In the genomic region with DNA sequence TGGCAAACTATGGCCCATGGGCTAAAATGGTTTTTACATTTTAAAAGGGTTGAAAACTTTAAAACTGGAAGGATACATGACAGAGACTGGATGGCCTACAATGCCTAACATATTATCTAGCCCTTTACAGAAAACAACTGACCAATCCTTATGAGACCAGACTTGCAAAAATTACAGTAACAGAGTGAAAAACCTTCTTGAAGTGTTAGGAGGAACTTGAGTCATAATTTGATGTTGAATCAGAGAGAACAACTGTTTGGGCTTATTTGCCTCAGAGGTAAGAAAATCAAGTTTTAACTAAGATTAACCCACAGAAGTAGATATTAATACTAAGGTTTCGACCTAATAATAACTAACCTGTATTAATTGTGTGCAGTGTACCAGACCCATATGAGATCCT, we compare ENCODE assay signal across 14 cellular contexts. TPM values are rescaled to one million over a fixed set of nuclear protein-coding genes. Genes with fewer than 3 reads are reported as not detected.
DNase-seq lines count a peak whose midpoint lies in the region; ATAC-seq and TF ChIP-seq lines count a peak whose summit lies in the region.
"Had no signal": no experiment of that assay in that cellular context is flagged by ENCODE, and none has a peak within 500 bp of the region (broad histone marks: within the 10 kb centered on the region; RNA-seq: fewer than 3 reads in every experiment).

No MANE protein-coding gene starts in this region.

- H3K4me1 Mint-ChIP-seq in activated naive CD4-positive, alpha-beta T cell treated with anti-CD3 and anti-CD28 coated beads for 36 hours (ENCODE audit: low read depth) = peaks cover 18% of the 10 kb centered on the region
- H3K4me1 Mint-ChIP-seq in activated T-helper 17 cell treated with anti-CD3 and anti-CD28 coated beads, Interleukin-2, amount 50 U/mL, for 72 hours = peaks cover 11% of the 10 kb centered on the region
- H3K4me1 Mint-ChIP-seq: H9 had no signal

- H3K4me3 ChIP-seq in brain microvascular endothelial cell (ENCODE audit: low read depth, low read length) = no peak overlapping the region
- H3K4me3 ChIP-seq: GM12878 had no signal

- H3K36me3 Mint-ChIP-seq in activated naive CD4-positive, alpha-beta T cell treated with anti-CD3 and anti-CD28 coated beads for 36 hours (ENCODE audit: low read depth) = peaks cover 64% of the 10 kb centered on the region
- H3K36me3 Mint-ChIP-seq in activated T-helper 17 cell treated with anti-CD3 and anti-CD28 coated beads, Interleukin-2, amount 50 U/mL, for 72 hours (ENCODE audit: low read depth) = peaks cover 97% of the 10 kb centered on the region

- H3K27ac ChIP-seq in brain microvascular endothelial cell (no peak overlapping the region), caudate nucleus (ENCODE audit: low read depth, low read length) (no peak overlapping the region)
- H3K27ac ChIP-seq: 22Rv1 had no signal

- no peaks in the 10 kb centered on the region for H3K27me3 Mint-ChIP-seq in activated naive CD4-positive, alpha-beta T cell treated with anti-CD3 and anti-CD28 coated beads for 36 hours (ENCODE audit: low read depth)
- no peaks in the 10 kb centered on the region for H3K27me3 Mint-ChIP-seq in activated T-helper 17 cell treated with anti-CD3 and anti-CD28 coated beads, Interleukin-2, amount 50 U/mL, for 72 hours

- intact Hi-C loops in activated naive CD4-positive, alpha-beta T cell treated with anti-CD3 and anti-CD28 coated beads for 36 hours (cut with micrococcal nuclease) = no loop called here

- peaks cover 15% of the 10 kb centered on the region for H3K9me3 Mint-ChIP-seq in activated naive CD4-positive, alpha-beta T cell treated with anti-CD3 and anti-CD28 coated beads for 36 hours
- no peaks in the 10 kb centered on the region for H3K9me3 Mint-ChIP-seq in activated T-helper 17 cell treated with anti-CD3 and anti-CD28 coated beads, Interleukin-2, amount 50 U/mL, for 72 hours
- H3K9me3 Mint-ChIP-seq: H9 had no signal

- no peak overlapping the region for H3K4me3 Mint-ChIP-seq in activated naive CD4-positive, alpha-beta T cell treated with anti-CD3 and anti-CD28 coated beads for 36 hours
- H3K4me3 Mint-ChIP-seq in activated T-helper 17 cell treated with anti-CD3 and anti-CD28 coated beads, Interleukin-2, amount 50 U/mL, for 72 hours = no peak overlapping the region
- H3K4me3 Mint-ChIP-seq: H9 had no signal

- no peak for TF ChIP-seq CTCF in brain microvascular endothelial cell (IDR thresholded peaks at IDR 0.05; ENCODE audit: low read depth, low read length, missing control alignments)

- CTCF ChIA-PET in activated naive CD4-positive, alpha-beta T cell treated with anti-CD3 and anti-CD28 coated beads for 36 hours (lab: Charles Lee) = no interaction called here

- DNase-seq in activated CD4-positive, CD25-positive, alpha-beta regulatory T cell (lab: John Stamatoyannopoulos, UW) = no peak
- DNase-seq in activated naive CD4-positive, alpha-beta T cell treated with anti-CD3 and anti-CD28 coated beads for 36 hours = no peak
- DNase-seq in activated naive CD4-positive, alpha-beta T cell treated with Interleukin-2 at 50 U/mL for 16 hours = no peak
- DNase-seq in brain microvascular endothelial cell = no peak
- DNase-seq in DMS 273 treated with DMSO at 0.1 percent for 48 hours (lab: John Stamatoyannopoulos, UW) = no peak
- DNase-seq in caudate nucleus (lab: John Stamatoyannopoulos, UW) = no peak
- DNase-seq: DMS79, GOT3, H9 had no signal

- peak overlapping the region; percentile 65 for H3K27ac Mint-ChIP-seq in activated naive CD4-positive, alpha-beta T cell treated with anti-CD3 and anti-CD28 coated beads for 36 hours
- H3K27ac Mint-ChIP-seq in activated T-helper 17 cell treated with anti-CD3 and anti-CD28 coated beads, Interleukin-2, amount 50 U/mL, for 72 hours = peak overlapping the region; percentile 18
- H3K27ac Mint-ChIP-seq: H9 had no signal

- H3K27me3 ChIP-seq in brain microvascular endothelial cell (replicated peaks) = no peaks in the 10 kb centered on the region

- H3K36me3 ChIP-seq in brain microvascular endothelial cell (replicated peaks) = no peaks in the 10 kb centered on the region

- ATAC-seq in activated CD4-positive, CD25-positive, alpha-beta regulatory T cell treated with anti-CD3 and anti-CD28 coated beads, Interleukin-2, amount 50 U/mL, for 24 hours = peak; percentile 28 to 58
- peak; percentile 73 for ATAC-seq in activated T-helper 17 cell treated with anti-CD3 and anti-CD28 coated beads, Interleukin-2, amount 50 U/mL, for 72 hours (replicated peaks)
- ATAC-seq: GM12878 had no signal

- in situ Hi-C loops in brain microvascular endothelial cell (cut with HindIII; ENCODE audit: low pct_ligation_motif_present, low sequenced_read_pairs) = no loop called here

RNA-seq across cellular contexts. Expression of gene NAP1L5, which starts 12.4 kb away (rescaled TPM):
- 1 to 10 TPM; 3.5 to 3.9 TPM for total RNA-seq in activated naive CD4-positive, alpha-beta T cell treated with anti-CD3 and anti-CD28 coated beads for 36 hours
- 1 to 10 TPM; 2.0 to 4.1 TPM for total RNA-seq in activated T-helper 17 cell treated with anti-CD3 and anti-CD28 coated beads, Interleukin-2, amount 50 U/mL, for 72 hours
- total RNA-seq: A673 had no signal
